In genomic region chr3:185207931-185208746, GRCh38 we compare ENCODE assay signal across 10 cellular contexts. TPM values are rescaled to one million over a fixed set of nuclear protein-coding genes. Genes with fewer than 3 reads are reported as not detected.
DNase-seq lines count a peak whose midpoint lies in the region; ATAC-seq and TF ChIP-seq lines count a peak whose summit lies in the region.
"Had no signal": no experiment of that assay in that cellular context is flagged by ENCODE, and none has a peak within 500 bp of the region (broad histone marks: within the 10 kb centered on the region; RNA-seq: fewer than 3 reads in every experiment).

No MANE protein-coding gene starts in this region.

- H3K27ac ChIP-seq in smooth muscle cell (ENCODE audit: low read depth), result no peak overlapping the region
- no peak overlapping the region for H3K27ac ChIP-seq in prostate gland

- H3K9ac ChIP-seq in smooth muscle cell (ENCODE audit: low read depth), result no peak overlapping the region

- H3K4me1 Mint-ChIP-seq in endothelial cell (ENCODE audit: unreplicated experiment), result peaks cover 5% of the 10 kb centered on the region
- H3K4me1 Mint-ChIP-seq: natural killer cell had no signal

- H3K79me2 ChIP-seq in smooth muscle cell (ENCODE audit: low read depth), result no peaks in the 10 kb centered on the region

- no peak overlapping the region for H3K4me3 Mint-ChIP-seq in endothelial cell (ENCODE audit: unreplicated experiment)
- H3K4me3 Mint-ChIP-seq: natural killer cell had no signal

- H3F3A ChIP-seq in smooth muscle cell (ENCODE audit: low read depth), result no peaks in the 10 kb centered on the region

- no peak overlapping the region for H3K27ac Mint-ChIP-seq in endothelial cell (ENCODE audit: unreplicated experiment)
- H3K27ac Mint-ChIP-seq: natural killer cell had no signal

- H3K36me3 ChIP-seq in smooth muscle cell (ENCODE audit: low read depth) (no peaks in the 10 kb centered on the region), prostate gland (no peaks in the 10 kb centered on the region)

- H3K9me3 Mint-ChIP-seq in endothelial cell (ENCODE audit: unreplicated experiment), result no peaks in the 10 kb centered on the region
- H3K9me3 Mint-ChIP-seq: natural killer cell had no signal

- no peaks in the 10 kb centered on the region for H4K20me1 ChIP-seq in smooth muscle cell (ENCODE audit: low read depth)

- peak; percentile 95 for DNase-seq in GM12865 (ENCODE audit: low read depth)
- peak; percentile 17 to 38 for DNase-seq in cardiac fibroblast (ENCODE audit: low read depth in 2 of 2)
- DNase-seq in NCI-H187 treated with DMSO at 0.1 percent for 48 hours (lab: John Stamatoyannopoulos, UW), result no peak
- DNase-seq in smooth muscle cell (lab: John Stamatoyannopoulos, UW; ENCODE audit: unreplicated experiment), result no peak
- DNase-seq in endothelial cell (ENCODE audit: low spot score), result no peak
- no peak for DNase-seq in prostate gland (ENCODE audit: low spot score)
- DNase-seq: natural killer cell, RPMI8226 had no signal

- H3K9me3 ChIP-seq in smooth muscle cell (replicated peaks; ENCODE audit: low read depth), result no peaks in the 10 kb centered on the region
- H3K9me3 ChIP-seq in prostate gland, result no peaks in the 10 kb centered on the region

- WGBS in smooth muscle cell (ENCODE audit: low lambda C conversion rate), result 81% methylated on average over 6 of the region's 6 CpGs
- WGBS in prostate gland, result 87% methylated on average over 6 of the region's 6 CpGs

- H3K4me2 ChIP-seq in smooth muscle cell, result no peak overlapping the region

- H3K4me3 ChIP-seq in GM12865 (ENCODE audit: low read depth, low read length) (no peak overlapping the region), cardiac fibroblast (replicated peaks in 1 of 2; ENCODE audit: low read depth in 2 of 2, low read length in 2 of 2) (no peak overlapping the region), smooth muscle cell (no peak overlapping the region), prostate gland (no peak overlapping the region)

- H2AFZ ChIP-seq in smooth muscle cell (ENCODE audit: low read depth), result no peak overlapping the region

- H3K27me3 Mint-ChIP-seq in endothelial cell (ENCODE audit: unreplicated experiment), result peaks cover 1% of the 10 kb centered on the region

- H3K27me3 ChIP-seq in smooth muscle cell (ENCODE audit: low read depth), result no peaks in the 10 kb centered on the region
- H3K27me3 ChIP-seq in prostate gland (replicated peaks; ENCODE audit: insufficient read depth), result no peaks in the 10 kb centered on the region

- H3K4me1 ChIP-seq in smooth muscle cell (ENCODE audit: low read depth) (peaks cover 7% of the 10 kb centered on the region), prostate gland (replicated peaks) (no peaks in the 10 kb centered on the region)

- no peak for TF ChIP-seq POLR2A in prostate gland (IDR thresholded peaks at IDR 0.05)

- intact Hi-C loops in prostate gland (cut with DNase I), result no loop called here

- TF ChIP-seq CTCF in GM12865 (IDR thresholded peaks at IDR 0.05; ENCODE audit: insufficient read depth, low read depth, low read length, missing control alignments), result no peak
- no peak for TF ChIP-seq CTCF in cardiac fibroblast (IDR thresholded peaks at IDR 0.05; ENCODE audit: low read depth, low read length)
- TF ChIP-seq CTCF in smooth muscle cell (IDR thresholded peaks at IDR 0.05; ENCODE audit: borderline replicate concordance, insufficient read depth, poor library complexity, severe bottlenecking), result no peak
- TF ChIP-seq CTCF in endothelial cell (IDR thresholded peaks at IDR 0.05; ENCODE audit: unreplicated experiment), result no peak
- no peak for TF ChIP-seq CTCF in prostate gland (IDR thresholded peaks at IDR 0.05)

- peak; percentile 99 for ATAC-seq in GM19463 (IDR thresholded peaks at IDR 0.05; ENCODE audit: unreplicated experiment)
- peak; percentile 96 for ATAC-seq in HG03175 (IDR thresholded peaks at IDR 0.05; ENCODE audit: unreplicated experiment)

- H3K36me3 Mint-ChIP-seq in endothelial cell (ENCODE audit: low read depth, unreplicated experiment), result peaks cover 4% of the 10 kb centered on the region
- H3K36me3 Mint-ChIP-seq: natural killer cell had no signal

RNA-seq across cellular contexts. Expression of gene EHHADH, which starts 45.7 kb away (rescaled TPM):
- total RNA-seq in smooth muscle cell (2.7 and 3.7 TPM in 2 replicates), endothelial cell (ENCODE audit: unreplicated experiment) (6.8 TPM), prostate gland (10 to 100 TPM in 1 of 2 donors, 1 to 10 TPM in 1; 4.0 to 17.9 TPM)
- 1.5 and 2.9 TPM in 2 replicates for polyA plus RNA-seq in smooth muscle cell

RNA-seq across cellular contexts. Expression of gene C3orf70, which starts 55.3 kb away (rescaled TPM):
- total RNA-seq in smooth muscle cell (0.72 and 1.4 TPM in 2 replicates), endothelial cell (ENCODE audit: unreplicated experiment) (1.4 TPM), prostate gland (10 to 100 TPM in 1 of 2 donors, 1 to 10 TPM in 1; 5.7 to 21.2 TPM)
- 0.23 and 0.54 TPM in 2 replicates for polyA plus RNA-seq in smooth muscle cell

Comparison
In these comparisons a context has a peak if more than half of its experiments do, and no peak if none do; other contexts are left out.
1. DNase-seq: peak in GM12865 (single experiment) and cardiac fibroblast (2 of 2); none in NCI-H187 treated with DMSO at 0.1 percent for 48 hours (single experiment), smooth muscle cell (single experiment), endothelial cell (single experiment) and prostate gland (single experiment).